ENCODE assay signal across 14 cellular contexts in genomic region chr13:97352815-97353214, GRCh38.
"Had no signal": no experiment of that assay in that cellular context is flagged by ENCODE, and none has a peak within 500 bp of the region (broad histone marks: within the 10 kb centered on the region; RNA-seq: fewer than 3 reads in every experiment).

No MANE protein-coding gene starts in this region.

- H3K4me1 ChIP-seq: transverse colon had no signal

- H3K4me1 Mint-ChIP-seq: activated naive CD4-positive, alpha-beta T cell treated with anti-CD3 and anti-CD28 coated beads, Interleukin-2, amount 50 U/mL, for 24 hours; memory B cell; neural crest cell had no signal

- ATAC-seq: activated T-cell treated with anti-CD3 and anti-CD28 coated beads, Interleukin-2, amount 50 U/mL, for 72 hours; gastroesophageal sphincter; heart left ventricle; stimulated activated naive CD8-positive, alpha-beta T cell treated with anti-CD3 and anti-CD28 coated beads, Interleukin-15, Interleukin-2, amounts not matched to agents 100 U/mL and 50 U/mL, for 24 hours had no signal

- H3K9me3 ChIP-seq: transverse colon had no signal

- DNase-seq: activated CD4-positive, alpha-beta T cell treated with anti-CD3 and anti-CD28 coated beads for 1 hour; activated gamma-delta T cell; activated T-cell treated with anti-CD3 and anti-CD28 coated beads, Interleukin-2, amount 50 U/mL, for 72 hours; amniotic stem cell; erythroblast; heart left ventricle; stimulated activated naive CD8-positive, alpha-beta T cell treated with anti-CD3 and anti-CD28 coated beads, Interleukin-15, Interleukin-2, amounts not matched to agents 100 U/mL and 50 U/mL, for 24 hours; transverse colon; WERI-Rb-1 had no signal

- H3K27me3 Mint-ChIP-seq: activated naive CD4-positive, alpha-beta T cell treated with anti-CD3 and anti-CD28 coated beads, Interleukin-2, amount 50 U/mL, for 24 hours; memory B cell; progenitor cell of endocrine pancreas had no signal

- H3K9me3 Mint-ChIP-seq: activated naive CD4-positive, alpha-beta T cell treated with anti-CD3 and anti-CD28 coated beads, Interleukin-2, amount 50 U/mL, for 24 hours; activated T-cell treated with anti-CD3 and anti-CD28 coated beads, Interleukin-2, amount 50 U/mL, for 72 hours; memory B cell had no signal

- H3K4me3 Mint-ChIP-seq: activated naive CD4-positive, alpha-beta T cell treated with anti-CD3 and anti-CD28 coated beads, Interleukin-2, amount 50 U/mL, for 24 hours; activated T-cell treated with anti-CD3 and anti-CD28 coated beads, Interleukin-2, amount 50 U/mL, for 72 hours; memory B cell; neural crest cell had no signal

- H3K4me3 ChIP-seq: gastroesophageal sphincter, heart left ventricle, transverse colon had no signal

- H3K27ac Mint-ChIP-seq: activated naive CD4-positive, alpha-beta T cell treated with anti-CD3 and anti-CD28 coated beads, Interleukin-2, amount 50 U/mL, for 24 hours; activated T-cell treated with anti-CD3 and anti-CD28 coated beads, Interleukin-2, amount 50 U/mL, for 72 hours; memory B cell; progenitor cell of endocrine pancreas had no signal

- H3K27ac ChIP-seq: transverse colon, WERI-Rb-1 had no signal

- H3K27me3 ChIP-seq: gastroesophageal sphincter, heart left ventricle, transverse colon had no signal
